ENCODE assay signal across 9 cellular contexts in genomic region chr6:34638834-34639736, GRCh38. TPM values are rescaled to one million over a fixed set of nuclear protein-coding genes. Genes with fewer than 3 reads are reported as not detected.
DNase-seq lines count a peak whose midpoint lies in the region; ATAC-seq, FAIRE-seq and TF ChIP-seq lines count a peak whose summit lies in the region.
"Had no signal": no experiment of that assay in that cellular context is flagged by ENCODE, and none has a peak within 500 bp of the region (broad histone marks: within the 10 kb centered on the region; RNA-seq: fewer than 3 reads in every experiment).

No MANE protein-coding gene starts in this region.

- peak; percentile 16 for ATAC-seq in activated CD8-positive, alpha-beta memory T cell treated with anti-CD3 and anti-CD28 coated beads, Interleukin-2, amount 10 ng/mL, durations not matched to agents 7 days and 5 days
- ATAC-seq in HG02642 (IDR thresholded peaks at IDR 0.05; ENCODE audit: poor library complexity, unreplicated experiment), result peak; percentile 67
- peak; percentile 91 for ATAC-seq in stimulated activated effector memory CD8-positive, alpha-beta T cell treated with anti-CD3 and anti-CD28 coated beads, Interleukin-12 subunit alpha, Interleukin-12 subunit beta, amount 100 ng/mL, for 72 hours

- CTCF ChIA-PET in activated CD8-positive, alpha-beta memory T cell treated with anti-CD3 and anti-CD28 coated beads, Interleukin-2, amount 10 ng/mL, durations not matched to agents 7 days and 5 days (lab: Charles Lee), result interaction anchor here (0.6 to 1.0 kb wide), 3 partner anchors 20 to 183 kb away, joined by 3 to 4 read pairs (median 3); no protein-coding TSS in a partner anchor

- H3K27ac Mint-ChIP-seq in activated CD8-positive, alpha-beta memory T cell treated with anti-CD3 and anti-CD28 coated beads, Interleukin-2, amount 10 ng/mL, durations not matched to agents 7 days and 5 days, result no peak overlapping the region
- H3K27ac Mint-ChIP-seq in stimulated activated effector memory CD8-positive, alpha-beta T cell treated with anti-CD3 and anti-CD28 coated beads, Interleukin-12 subunit alpha, Interleukin-12 subunit beta, amount 100 ng/mL, for 72 hours, result peak overlapping the region; percentile 16

- no peaks in the 10 kb centered on the region for H3K9me3 ChIP-seq in OCI-LY3 (ENCODE audit: insufficient read depth, low read length)

- peak overlapping the region; percentile 47 for H3K9ac ChIP-seq in OCI-LY3 (ENCODE audit: low read length)

- TF ChIP-seq CTCF in OCI-LY3 (IDR thresholded peaks at IDR 0.05; ENCODE audit: low read depth, low read length), result no peak

- no peaks in the 10 kb centered on the region for H3K27me3 Mint-ChIP-seq in activated CD8-positive, alpha-beta memory T cell treated with anti-CD3 and anti-CD28 coated beads, Interleukin-2, amount 10 ng/mL, durations not matched to agents 7 days and 5 days

- H3K4me3 ChIP-seq in OCI-LY3 (ENCODE audit: low read length), result peak overlapping the region; percentile 47

- peaks cover 2% of the 10 kb centered on the region for H3K36me3 ChIP-seq in OCI-LY3 (replicated peaks; ENCODE audit: low read depth, low read length)

- no peak for DNase-seq in activated CD8-positive, alpha-beta memory T cell treated with anti-CD3 and anti-CD28 coated beads, Interleukin-2, amount 10 ng/mL, durations not matched to agents 7 days and 5 days
- no peak for DNase-seq in activated CD8-positive, alpha-beta memory T cell treated with anti-CD3 and anti-CD28 coated beads for 24 hours
- DNase-seq in stimulated activated effector memory CD8-positive, alpha-beta T cell treated with anti-CD3 and anti-CD28 coated beads, Interleukin-12 subunit alpha, Interleukin-12 subunit beta, amount 100 ng/mL, for 72 hours (ENCODE audit: low spot score in 2 of 2), result peak in 1 of 2 donors; percentile 55
- DNase-seq in DMS53 treated with DMSO at 0.1 percent for 48 hours (lab: John Stamatoyannopoulos, UW; ENCODE audit: unreplicated experiment) (no peak), urothelium cell line (ENCODE audit: low spot score) (no peak), NCI-H2171 treated with DMSO at 0.1 percent for 48 hours (lab: John Stamatoyannopoulos, UW) (no peak)
- DNase-seq: H9 had no signal

- peaks cover 35% of the 10 kb centered on the region for H3K4me1 ChIP-seq in OCI-LY3 (ENCODE audit: low read length)

- no peak for FAIRE-seq in urothelium cell line (lab: Jason Lieb, UNC)

- H3K4me3 Mint-ChIP-seq in activated CD8-positive, alpha-beta memory T cell treated with anti-CD3 and anti-CD28 coated beads, Interleukin-2, amount 10 ng/mL, durations not matched to agents 7 days and 5 days, result no peak overlapping the region
- H3K4me3 Mint-ChIP-seq in stimulated activated effector memory CD8-positive, alpha-beta T cell treated with anti-CD3 and anti-CD28 coated beads, Interleukin-12 subunit alpha, Interleukin-12 subunit beta, amount 100 ng/mL, for 72 hours, result peak overlapping the region; percentile 14
- H3K4me3 Mint-ChIP-seq: H9 had no signal

- H2AFZ ChIP-seq in OCI-LY3 (ENCODE audit: low read depth, low read length), result no peak overlapping the region

- H3K27ac ChIP-seq in OCI-LY3 (ENCODE audit: low read length), result peak overlapping the region; percentile 83

- 0 out of 2 replicates have a peak, but pooled peaks cover 5% of the 10 kb centered on the region for H4K20me1 ChIP-seq in OCI-LY3 (ENCODE audit: insufficient read depth, low read length)

- no peaks in the 10 kb centered on the region for H3K27me3 ChIP-seq in OCI-LY3 (ENCODE audit: low read depth, low read length)

- H3K4me1 Mint-ChIP-seq in activated CD8-positive, alpha-beta memory T cell treated with anti-CD3 and anti-CD28 coated beads, Interleukin-2, amount 10 ng/mL, durations not matched to agents 7 days and 5 days, result peaks cover 15% of the 10 kb centered on the region
- peaks cover 25% of the 10 kb centered on the region for H3K4me1 Mint-ChIP-seq in stimulated activated effector memory CD8-positive, alpha-beta T cell treated with anti-CD3 and anti-CD28 coated beads, Interleukin-12 subunit alpha, Interleukin-12 subunit beta, amount 100 ng/mL, for 72 hours
- H3K4me1 Mint-ChIP-seq: H9 had no signal

- H3K4me2 ChIP-seq in OCI-LY3 (ENCODE audit: low read length), result peak overlapping the region; percentile 61

- peaks cover 29% of the 10 kb centered on the region for H3K36me3 Mint-ChIP-seq in activated CD8-positive, alpha-beta memory T cell treated with anti-CD3 and anti-CD28 coated beads, Interleukin-2, amount 10 ng/mL, durations not matched to agents 7 days and 5 days
- H3K36me3 Mint-ChIP-seq in stimulated activated effector memory CD8-positive, alpha-beta T cell treated with anti-CD3 and anti-CD28 coated beads, Interleukin-12 subunit alpha, Interleukin-12 subunit beta, amount 100 ng/mL, for 72 hours, result peaks cover 46% of the 10 kb centered on the region

- no peaks in the 10 kb centered on the region for H3K9me3 Mint-ChIP-seq in activated CD8-positive, alpha-beta memory T cell treated with anti-CD3 and anti-CD28 coated beads, Interleukin-2, amount 10 ng/mL, durations not matched to agents 7 days and 5 days (ENCODE audit: low read depth)
- no peaks in the 10 kb centered on the region for H3K9me3 Mint-ChIP-seq in stimulated activated effector memory CD8-positive, alpha-beta T cell treated with anti-CD3 and anti-CD28 coated beads, Interleukin-12 subunit alpha, Interleukin-12 subunit beta, amount 100 ng/mL, for 72 hours
- H3K9me3 Mint-ChIP-seq: H9 had no signal

- H3K79me2 ChIP-seq in OCI-LY3 (ENCODE audit: low read length), result peaks cover 44% of the 10 kb centered on the region

RNA-seq across cellular contexts. Expression of gene ILRUN, which starts 57.5 kb away (rescaled TPM):
- 10 to 100 TPM; 73.7 to 79.8 TPM for total RNA-seq in activated CD8-positive, alpha-beta memory T cell treated with anti-CD3 and anti-CD28 coated beads, Interleukin-2, amount 10 ng/mL, durations not matched to agents 7 days and 5 days

Comparison
In these comparisons a context has a peak if more than half of its experiments do, and no peak if none do; other contexts are left out.
1. ATAC-seq: peak in every context shown above with its lines; median percentile 91 in stimulated activated effector memory CD8-positive, alpha-beta T cell treated with anti-CD3 and anti-CD28 coated beads, Interleukin-12 subunit alpha, Interleukin-12 subunit beta, amount 100 ng/mL, for 72 hours; 67 in HG02642; 16 in activated CD8-positive, alpha-beta memory T cell treated with anti-CD3 and anti-CD28 coated beads, Interleukin-2, amount 10 ng/mL, durations not matched to agents 7 days and 5 days.